Comparison of ENCODE assay signal across 9 cellular contexts in genomic region chrY:13751289-13752071, GRCh38. TPM values are rescaled to one million over a fixed set of nuclear protein-coding genes. Genes with fewer than 3 reads are reported as not detected.
DNase-seq lines count a peak whose midpoint lies in the region; ATAC-seq and TF ChIP-seq lines count a peak whose summit lies in the region.
"Had no signal": no experiment of that assay in that cellular context is flagged by ENCODE, and none has a peak within 500 bp of the region (broad histone marks: within the 10 kb centered on the region; RNA-seq: fewer than 3 reads in every experiment).

No MANE protein-coding gene starts in this region.

- WGBS in testis, 2 donors: 0 to 1% methylated on average over 12 to 18 of the region's 60 CpGs
- WGBS in mammary epithelial cell (ENCODE audit: low coverage, missing lambda C conversion rate): no CpG with 5 or more reads among the region's 60 CpGs

- intact Hi-C loops in testis (cut with DNase I; ENCODE audit: low total_unique reads): no loop called here
- intact Hi-C loops in mammary epithelial cell (cut with micrococcal nuclease): no loop called here

- DNase-seq in NCI-H2107 treated with DMSO at 0.1 percent for 48 hours (lab: John Stamatoyannopoulos, UW; ENCODE audit: unreplicated experiment) (peak; percentile 13), NCI-H2107 (lab: John Stamatoyannopoulos, UW) (no peak), RWPE2 (ENCODE audit: low spot score) (peak; percentile 72), germinal center (ENCODE audit: low spot score) (peak; percentile 58), testis (peak; percentile 16), SKM-1 treated with dmso at 0.1 percent for 144 hours (lab: John Stamatoyannopoulos, UW; ENCODE audit: unreplicated experiment) (no peak), mammary epithelial cell (no peak), inferior parietal cortex (ENCODE audit: extremely low spot score) (no peak)

- ATAC-seq in RWPE2 (ENCODE audit: low read depth): peak; percentile 81
- ATAC-seq: K562 had no signal

- H3K4me2 ChIP-seq in mammary epithelial cell (ENCODE audit: insufficient read depth, low read depth, low read length): no peak overlapping the region

- CTCF ChIA-PET in mammary epithelial cell (lab: Charles Lee; ENCODE audit: low non-redundant PET): no interaction called here

- no peaks in the 10 kb centered on the region for H3K27me3 ChIP-seq in RWPE2 (ENCODE audit: insufficient read depth, poor library complexity, severe bottlenecking)
- no peaks in the 10 kb centered on the region for H3K27me3 ChIP-seq in testis
- no peaks in the 10 kb centered on the region for H3K27me3 ChIP-seq in mammary epithelial cell (ENCODE audit: insufficient read depth, low read length)

- no peaks in the 10 kb centered on the region for H3K36me3 ChIP-seq in RWPE2 (ENCODE audit: low read depth)
- no peaks in the 10 kb centered on the region for H3K36me3 ChIP-seq in testis (ENCODE audit: low read depth, missing control alignments)
- H3K36me3 ChIP-seq in mammary epithelial cell (ENCODE audit: insufficient read depth, low read length): no peaks in the 10 kb centered on the region

- no peak for TF ChIP-seq POLR2A in testis (IDR thresholded peaks at IDR 0.05)

- H3K9ac ChIP-seq in mammary epithelial cell (ENCODE audit: insufficient read depth, low read length): no peak overlapping the region

- dilution Hi-C loops in mammary epithelial cell (cut with HindIII; ENCODE audit: low sequenced_read_pairs): no loop called here

- H4K20me1 ChIP-seq in mammary epithelial cell (ENCODE audit: insufficient read depth, low read length): no peaks in the 10 kb centered on the region

- no peak overlapping the region for H3K27ac ChIP-seq in RWPE2 (ENCODE audit: poor library complexity, severe bottlenecking)
- H3K27ac ChIP-seq in testis: no peak overlapping the region
- no peak overlapping the region for H3K27ac ChIP-seq in mammary epithelial cell (ENCODE audit: insufficient read depth, low read depth, low read length)

- H3K9me3 ChIP-seq in RWPE2 (ENCODE audit: severe bottlenecking) (no peaks in the 10 kb centered on the region), testis (no peaks in the 10 kb centered on the region), mammary epithelial cell (replicated peaks; ENCODE audit: insufficient read depth, low read length) (no peaks in the 10 kb centered on the region)

- peaks cover 5% of the 10 kb centered on the region for H3K4me1 ChIP-seq in RWPE2 (ENCODE audit: insufficient read depth, poor library complexity, severe bottlenecking)
- H3K4me1 ChIP-seq in testis: no peaks in the 10 kb centered on the region
- H3K4me1 ChIP-seq in mammary epithelial cell (ENCODE audit: insufficient read depth, low read length): no peaks in the 10 kb centered on the region

- BruUV-seq in mammary epithelial cell (replicated peaks; lab: Mats Ljungman, UMichigan): no TSS peak

- peak; percentile 69 for TF ChIP-seq CTCF in RWPE2 (IDR thresholded peaks at IDR 0.05; ENCODE audit: poor library complexity, severe bottlenecking)
- TF ChIP-seq CTCF in testis (IDR thresholded peaks at IDR 0.05): peak in 1 of 3 experiments; percentile 9
- no peak for TF ChIP-seq CTCF in mammary epithelial cell (conservative IDR thresholded peaks at IDR 0.05 in 1 of 2, IDR thresholded peaks at IDR 0.05 in 1 of 2; ENCODE audit: extremely low read depth in 1 of 2, insufficient read depth in 1 of 2, low read depth in 1 of 2, low read length in 2 of 2)

- H2AFZ ChIP-seq in mammary epithelial cell (ENCODE audit: low read depth, low read length): no peak overlapping the region

- in situ Hi-C loops in mammary epithelial cell (cut with MboI; ENCODE audit: low sequenced_read_pairs in 2 of 2): no loop called here

- no peaks in the 10 kb centered on the region for H3K79me2 ChIP-seq in mammary epithelial cell (ENCODE audit: insufficient read depth, low read length)

- H3K4me3 ChIP-seq in RWPE2 (ENCODE audit: severe bottlenecking) (peak overlapping the region; percentile 43), testis (peak overlapping the region; percentile 26 to 39), mammary epithelial cell (replicated peaks in 1 of 3; ENCODE audit: insufficient read depth in 1 of 3, low read depth in 2 of 3, low read length in 3 of 3) (no peak overlapping the region)
- H3K4me3 ChIP-seq: K562 had no signal

RNA-seq across cellular contexts. Expression of gene TMSB4Y, which starts 47.8 kb away (rescaled TPM):
- total RNA-seq in testis (1 to 10 TPM; 9.1 to 9.7 TPM), mammary epithelial cell (not detected)
- polyA plus RNA-seq in testis (ENCODE audit: insufficient read depth, low read depth, low replicate concordance) (4.0 TPM), mammary epithelial cell (not detected)
- not detected for polyA minus RNA-seq in mammary epithelial cell
- total RNA-seq: K562 had no signal
- polyA plus RNA-seq: K562 had no signal

Comparison
In these comparisons a context has a peak if more than half of its experiments do, and no peak if none do; other contexts are left out.
1. DNase-seq: peak in NCI-H2107 treated with DMSO at 0.1 percent for 48 hours (single experiment), RWPE2 (single experiment), germinal center (single experiment) and testis (single experiment); none in NCI-H2107 (single experiment), SKM-1 treated with dmso at 0.1 percent for 144 hours (single experiment), mammary epithelial cell (single experiment) and inferior parietal cortex (single experiment).
2. H3K4me3 ChIP-seq: peak in RWPE2 (single experiment) and testis (2 of 2); none in mammary epithelial cell (0 of 3).